Comparison of ENCODE assay signal across 21 cellular contexts in genomic region chr3:129610276-129610675, GRCh38. TPM values are rescaled to one million over a fixed set of nuclear protein-coding genes. Genes with fewer than 3 reads are reported as not detected.
DNase-seq lines count a peak whose midpoint lies in the region; ATAC-seq, FAIRE-seq and TF ChIP-seq lines count a peak whose summit lies in the region.
"Had no signal": no experiment of that assay in that cellular context is flagged by ENCODE, and none has a peak within 500 bp of the region (broad histone marks: within the 10 kb centered on the region; RNA-seq: fewer than 3 reads in every experiment).

No MANE protein-coding gene starts in this region.

- H3K27me3 ChIP-seq in HepG2 (ENCODE audit: control insufficient read depth in 1 of 2, insufficient read depth in 2 of 2, low read length in 2 of 2), result no peaks in the 10 kb centered on the region
- H3K27me3 ChIP-seq in right lobe of liver, result no peaks in the 10 kb centered on the region
- peaks cover 11% of the 10 kb centered on the region for H3K27me3 ChIP-seq in gastroesophageal sphincter
- no peaks in the 10 kb centered on the region for H3K27me3 ChIP-seq in osteoblast (ENCODE audit: insufficient read depth, low read length)
- H3K27me3 ChIP-seq in vagina, result no peaks in the 10 kb centered on the region
- H3K27me3 ChIP-seq: body of pancreas, MG63 had no signal

- no TSS peak for BruUV-seq in HepG2 (replicated peaks; lab: Mats Ljungman, UMichigan)

- no peak for TF ChIP-seq POLR2A in HepG2 (IDR thresholded peaks at IDR 0.05; ENCODE audit: insufficient read depth in 1 of 2, low read depth in 2 of 2, low read length in 2 of 2)
- no peak for TF ChIP-seq POLR2A in right lobe of liver (IDR thresholded peaks at IDR 0.05)
- no peak for TF ChIP-seq POLR2A in gastroesophageal sphincter (IDR thresholded peaks at IDR 0.05)
- TF ChIP-seq POLR2A in vagina (IDR thresholded peaks at IDR 0.05), result no peak
- no peak for TF ChIP-seq POLR2A in GM12891 (IDR thresholded peaks at IDR 0.05; ENCODE audit: low read depth, low read length)

- H3K27me3 Mint-ChIP-seq in progenitor cell of endocrine pancreas, result peaks cover 31% of the 10 kb centered on the region
- H3K27me3 Mint-ChIP-seq: effector memory CD8-positive, alpha-beta T cell had no signal

- H4K20me1 ChIP-seq in HepG2 (ENCODE audit: insufficient read depth, low read length), result no peaks in the 10 kb centered on the region
- H4K20me1 ChIP-seq in osteoblast (ENCODE audit: insufficient read depth, low read length), result no peaks in the 10 kb centered on the region

- H3K9me3 ChIP-seq in HepG2 (ENCODE audit: low read length) (no peaks in the 10 kb centered on the region), right lobe of liver (no peaks in the 10 kb centered on the region), gastroesophageal sphincter (no peaks in the 10 kb centered on the region), osteoblast (ENCODE audit: low read depth, low read length) (no peaks in the 10 kb centered on the region), vagina (no peaks in the 10 kb centered on the region)
- H3K9me3 ChIP-seq: body of pancreas, HAP-1, MG63, transverse colon had no signal

- H3K36me3 Mint-ChIP-seq in progenitor cell of endocrine pancreas (ENCODE audit: insufficient read depth), result peaks cover 1% of the 10 kb centered on the region
- peaks cover 0 to 6% of the 10 kb centered on the region in 2 donors for H3K36me3 Mint-ChIP-seq in activated naive CD4-positive, alpha-beta T cell treated with anti-CD3 and anti-CD28 coated beads, Interleukin-2, amount 50 U/mL, for 72 hours

- 16% methylated on average over 8 of the region's 10 CpGs for WGBS in HepG2 (ENCODE audit: low lambda C conversion rate)
- 46% methylated on average over 8 of the region's 10 CpGs for WGBS in right lobe of liver (ENCODE audit: insufficient coverage, low coverage, low lambda C conversion rate, missing lambda C conversion rate)
- WGBS in gastroesophageal sphincter (ENCODE audit: low coverage in 1 of 2), 2 donors, result 0 to 8% methylated on average over 1 to 2 of the region's 10 CpGs

- no peaks in the 10 kb centered on the region for H3K9me3 Mint-ChIP-seq in progenitor cell of endocrine pancreas (ENCODE audit: low read depth)
- H3K9me3 Mint-ChIP-seq in activated naive CD4-positive, alpha-beta T cell treated with anti-CD3 and anti-CD28 coated beads, Interleukin-2, amount 50 U/mL, for 72 hours, result no peaks in the 10 kb centered on the region
- H3K9me3 Mint-ChIP-seq: activated naive CD8-positive, alpha-beta T cell treated with anti-CD3 and anti-CD28 coated beads, Interleukin-2, amount 10 ng/mL, durations not matched to agents 7 days and 5 days; effector memory CD8-positive, alpha-beta T cell; nephron progenitor cell had no signal

- intact Hi-C loops in HepG2 (cut with micrococcal nuclease; ENCODE audit: unreplicated experiment) (no loop called here), right lobe of liver (cut with DNase I) (loop anchor here (10.0 kb wide), 1 partner anchor 125 kb away; no protein-coding TSS in a partner anchor), vagina (cut with DNase I) (loop anchor here (5.0 kb wide), 1 partner anchor 118 kb away; no protein-coding TSS in a partner anchor)

- in situ Hi-C loops in HepG2 (cut with HindIII; ENCODE audit: extremely low pct_ligation_motif_present, low pct_unique_long_range_greater_than_20kb), result no loop called here

- FAIRE-seq in HepG2 (lab: Jason Lieb, UNC) (no peak), GM12891 (lab: Jason Lieb, UNC) (no peak)
- FAIRE-seq: A204.1, colon had no signal

- no peak overlapping the region for H3K27ac ChIP-seq in HepG2 (ENCODE audit: extremely low read length, insufficient read depth, low read length)
- H3K27ac ChIP-seq in right lobe of liver, result no peak overlapping the region
- peak overlapping the region in 3 of 4 donors; percentile 43 to 85 (median 59) for H3K27ac ChIP-seq in gastroesophageal sphincter
- H3K27ac ChIP-seq in osteoblast (ENCODE audit: low read depth, low read length), result no peak overlapping the region
- H3K27ac ChIP-seq in vagina, result peak overlapping the region; percentile 1

- no peak for TF ChIP-seq EP300 in HepG2 (IDR thresholded peaks at IDR 0.05; ENCODE audit: low read depth in 2 of 2, low read length in 2 of 2)
- TF ChIP-seq EP300 in HepG2 (CRISPR knock-in tag; IDR thresholded peaks at IDR 0.05; ENCODE audit: borderline replicate concordance), result no peak
- TF ChIP-seq EP300 in gastroesophageal sphincter (IDR thresholded peaks at IDR 0.05), result no peak

- no peak overlapping the region for H3K4me3 Mint-ChIP-seq in progenitor cell of endocrine pancreas (ENCODE audit: low read depth)
- H3K4me3 Mint-ChIP-seq: activated naive CD8-positive, alpha-beta T cell treated with anti-CD3 and anti-CD28 coated beads, Interleukin-2, amount 10 ng/mL, durations not matched to agents 7 days and 5 days; effector memory CD8-positive, alpha-beta T cell; nephron progenitor cell had no signal

- DNase-seq in HepG2 (ENCODE audit: low spot score), result no peak
- no peak for DNase-seq in right lobe of liver
- DNase-seq in osteoblast (ENCODE audit: insufficient read length, low spot score, missing footprints), result peak; percentile 66
- no peak for DNase-seq in vagina (ENCODE audit: extremely low spot score in 2 of 2)
- no peak for DNase-seq in GM12891 (ENCODE audit: insufficient read length, low spot score)
- no peak for DNase-seq in progenitor cell of endocrine pancreas (ENCODE audit: low spot score, unreplicated experiment)
- DNase-seq in activated naive CD4-positive, alpha-beta T cell treated with anti-CD3 and anti-CD28 coated beads, Interleukin-2, amount 50 U/mL, for 72 hours (ENCODE audit: low spot score in 2 of 2), result no peak
- DNase-seq: activated naive CD8-positive, alpha-beta T cell treated with anti-CD3 and anti-CD28 coated beads, Interleukin-2, amount 10 ng/mL, durations not matched to agents 7 days and 5 days; body of pancreas; effector memory CD8-positive, alpha-beta T cell; MG63; NCI-H1436; NCI-H524; nephron progenitor cell; stimulated activated CD4-positive, alpha-beta T cell treated with anti-CD3 and anti-CD28 coated beads, Interleukin-2, amount 100 ng/mL, for 48 hours; stimulated activated naive CD4-positive, alpha-beta T cell treated with Interleukin-2 at 50 U/mL for 16 hours; transverse colon had no signal

- H3K79me2 ChIP-seq in HepG2 (ENCODE audit: insufficient read depth, low read length) (peaks cover 8% of the 10 kb centered on the region), osteoblast (ENCODE audit: insufficient read depth, low read length) (peaks cover 10% of the 10 kb centered on the region)

- ATAC-seq in HepG2 (no peak), right lobe of liver (no peak), gastroesophageal sphincter (no peak)
- no peak for ATAC-seq in activated naive CD4-positive, alpha-beta T cell treated with anti-CD3 and anti-CD28 coated beads, Interleukin-2, amount 50 U/mL, for 72 hours
- ATAC-seq: body of pancreas; effector memory CD8-positive, alpha-beta T cell had no signal

- H2AFZ ChIP-seq in HepG2 (ENCODE audit: low read length) (no peak overlapping the region), osteoblast (ENCODE audit: low read length) (no peak overlapping the region)

- H3K9ac ChIP-seq in HepG2 (ENCODE audit: insufficient read depth, low read depth, low read length), result no peak overlapping the region

- CTCF ChIA-PET in HepG2 (lab: Yijun Ruan, JAX; ENCODE audit: low intra/inter-chr PET ratio, low total read pairs), result no interaction called here

- peak overlapping the region in 1 of 3 experiments; percentile 26; a peak in 1 of 6 replicates for H3K4me3 ChIP-seq in HepG2 (replicated peaks in 1 of 3; ENCODE audit: insufficient read depth in 1 of 3, low read depth in 2 of 3, low read length in 3 of 3)
- H3K4me3 ChIP-seq in right lobe of liver, result no peak overlapping the region
- no peak overlapping the region for H3K4me3 ChIP-seq in gastroesophageal sphincter
- H3K4me3 ChIP-seq in osteoblast (ENCODE audit: insufficient read depth, low read length), result no peak overlapping the region
- H3K4me3 ChIP-seq in vagina, result no peak overlapping the region
- H3K4me3 ChIP-seq: body of pancreas, HAP-1, MG63, transverse colon had no signal

- H3K27ac Mint-ChIP-seq in progenitor cell of endocrine pancreas, result no peak overlapping the region
- H3K27ac Mint-ChIP-seq in activated naive CD4-positive, alpha-beta T cell treated with anti-CD3 and anti-CD28 coated beads, Interleukin-2, amount 50 U/mL, for 72 hours, result no peak overlapping the region
- H3K27ac Mint-ChIP-seq: activated naive CD8-positive, alpha-beta T cell treated with anti-CD3 and anti-CD28 coated beads, Interleukin-2, amount 10 ng/mL, durations not matched to agents 7 days and 5 days; nephron progenitor cell had no signal

- H3K36me3 ChIP-seq in HepG2 (replicated peaks in 1 of 2; ENCODE audit: control insufficient read depth in 1 of 2, insufficient read depth in 2 of 2, low read length in 2 of 2) (no peaks in the 10 kb centered on the region), right lobe of liver (no peaks in the 10 kb centered on the region), gastroesophageal sphincter (no peaks in the 10 kb centered on the region), osteoblast (ENCODE audit: insufficient read depth, low read length) (no peaks in the 10 kb centered on the region), vagina (no peaks in the 10 kb centered on the region)
- H3K36me3 ChIP-seq: HAP-1, MG63, transverse colon had no signal

- H3K4me1 ChIP-seq in HepG2 (ENCODE audit: insufficient read depth, low read length) (peaks cover 77% of the 10 kb centered on the region), right lobe of liver (peaks cover 0 to 10% (median 0%) of the 10 kb centered on the region in 4 donors), gastroesophageal sphincter (peaks cover 0 to 79% (median 35%) of the 10 kb centered on the region in 3 donors), osteoblast (ENCODE audit: insufficient read depth, low read length) (peaks cover 37% of the 10 kb centered on the region), vagina (peaks cover 56% of the 10 kb centered on the region)

- TF ChIP-seq RAD21 in HepG2 (CRISPR knock-in tag; IDR thresholded peaks at IDR 0.05), result no peak

- H3K4me1 Mint-ChIP-seq in progenitor cell of endocrine pancreas (ENCODE audit: low read depth), result peaks cover 2% of the 10 kb centered on the region

- H3K4me2 ChIP-seq in HepG2 (ENCODE audit: low read depth, low read length) (peak overlapping the region; percentile 43), osteoblast (ENCODE audit: insufficient read depth, low read length) (no peak overlapping the region)

- POLR2A ChIA-PET in HepG2 (lab: Yijun Ruan, JAX), result no interaction called here

- TF ChIP-seq CTCF in HepG2 (CRISPR knock-in tag; IDR thresholded peaks at IDR 0.05), result no peak
- TF ChIP-seq CTCF in right lobe of liver (IDR thresholded peaks at IDR 0.05), result no peak
- TF ChIP-seq CTCF in gastroesophageal sphincter (IDR thresholded peaks at IDR 0.05), result no peak
- TF ChIP-seq CTCF in osteoblast (IDR thresholded peaks at IDR 0.05; ENCODE audit: extremely low read depth, low read depth, low read length), result no peak
- TF ChIP-seq CTCF in vagina (IDR thresholded peaks at IDR 0.05), result no peak
- no peak for TF ChIP-seq CTCF in progenitor cell of endocrine pancreas (IDR thresholded peaks at IDR 0.05; ENCODE audit: unreplicated experiment)

RNA-seq across cellular contexts. Expression of gene PLXND1, which starts 3.8 kb away (rescaled TPM):
- total RNA-seq in HepG2 (2016; rRNA removed; fragmentation: Illumina TruSeq; extraction: Trizol) (15.9 and 25.3 TPM in 2 replicates), right lobe of liver (10 to 100 TPM; 27.0 to 48.8 (median 29.6) TPM), gastroesophageal sphincter (10 to 100 TPM; 45.0 to 77.9 (median 61.5) TPM), osteoblast (126 and 134 TPM in 2 replicates), vagina (96.5 TPM), progenitor cell of endocrine pancreas (17.6 and 18.0 TPM in 2 replicates)
- total RNA-seq in HepG2 (2016; cell fraction: cytosol; rRNA removed; fragmentation: Illumina TruSeq; extraction: Trizol; ENCODE audit: low read depth), result 6.6 and 10.2 TPM in 2 replicates
- 17.4 and 18.7 TPM in 2 replicates for total RNA-seq in HepG2 (2016; cell fraction: insoluble cytoplasmic fraction; rRNA removed; fragmentation: Illumina TruSeq; extraction: Trizol)
- 20.1 and 23.5 TPM in 2 replicates for total RNA-seq in HepG2 (2016; cell fraction: membrane; rRNA removed; fragmentation: Illumina TruSeq; extraction: Trizol)
- total RNA-seq in HepG2 (2016; cell fraction: nucleus; rRNA removed; fragmentation: Illumina TruSeq; extraction: Trizol), result 31.2 and 42.9 TPM in 2 replicates
- 42.0 and 51.9 TPM in 2 replicates for polyA plus RNA-seq in HepG2 (2011; rRNA removed)
- polyA plus RNA-seq in HepG2 (2011; cell fraction: cytosol; rRNA removed), result 32.8 and 38.1 TPM in 2 replicates
- polyA plus RNA-seq in HepG2 (2011; cell fraction: nucleus; rRNA removed), result 227 and 266 TPM in 2 replicates
- 48.7 and 95.9 TPM in 2 replicates for polyA plus RNA-seq in HepG2 (2012)
- polyA plus RNA-seq in HepG2 (2016; cell fraction: cytosol; fragmentation: Illumina TruSeq; extraction: Trizol; ENCODE audit: low read depth), result 4.4 and 4.6 TPM in 2 replicates
- 20.5 and 26.7 TPM in 2 replicates for polyA plus RNA-seq in HepG2 (2016; cell fraction: insoluble cytoplasmic fraction; fragmentation: Illumina TruSeq; extraction: Trizol; ENCODE audit: low read depth)
- polyA plus RNA-seq in HepG2 (2016; cell fraction: membrane; fragmentation: Illumina TruSeq; extraction: Trizol; ENCODE audit: low read depth), result 14.3 and 14.5 TPM in 2 replicates
- 87.9 and 89.2 TPM in 2 replicates for polyA plus RNA-seq in HepG2 (2016; cell fraction: nucleus; fragmentation: Illumina TruSeq; extraction: Trizol; ENCODE audit: insufficient read depth, low read depth)
- polyA minus RNA-seq in HepG2 (2011; rRNA and poly(A)+ RNA removed; ENCODE audit: low replicate concordance), result 25.6 and 59.9 TPM in 2 replicates
- 30.9 and 54.1 TPM in 2 replicates for polyA minus RNA-seq in HepG2 (2011; cell fraction: cytosol; rRNA and poly(A)+ RNA removed)
- 61.7 and 71.7 TPM in 2 replicates for polyA minus RNA-seq in HepG2 (2011; cell fraction: nucleus; rRNA and poly(A)+ RNA removed)
- polyA plus RNA-seq in GM12891 (2012; ENCODE audit: low read depth, missing spikeins), result 0.63 TPM
- total RNA-seq in activated naive CD4-positive, alpha-beta T cell treated with anti-CD3 and anti-CD28 coated beads, Interleukin-2, amount 50 U/mL, for 72 hours, result 1 to 10 TPM; 3.5 to 5.7 TPM

Comparison
In these comparisons a context has a peak if more than half of its experiments do, and no peak if none do; other contexts are left out.
1. H3K27ac ChIP-seq: peak in gastroesophageal sphincter (3 of 4) and vagina (single experiment); none in HepG2 (single experiment), right lobe of liver (0 of 3) and osteoblast (single experiment).